In the genomic region with DNA sequence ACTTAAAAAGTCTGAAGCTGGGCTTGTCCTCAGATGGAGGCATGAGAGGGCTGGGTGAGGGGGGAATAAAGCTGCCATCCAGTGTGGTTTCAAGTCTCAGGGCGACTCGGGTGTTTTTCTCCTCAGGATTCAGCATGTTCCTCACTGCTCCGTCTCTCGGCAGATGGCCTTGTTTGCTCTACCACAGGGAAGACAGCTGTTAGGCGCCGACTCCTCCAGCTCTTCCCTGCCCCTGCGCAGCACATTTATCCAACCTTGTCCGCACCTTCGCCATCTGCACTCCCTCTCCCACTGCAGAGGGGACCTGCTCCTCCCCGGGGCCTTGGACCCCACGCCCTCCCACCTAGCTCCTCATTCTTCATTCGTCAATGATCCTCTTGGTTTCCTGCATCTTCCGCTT, we compare ENCODE assay signal across 26 cellular contexts. TPM values are rescaled to one million over a fixed set of nuclear protein-coding genes. Genes with fewer than 3 reads are reported as not detected.
A peak's percentile ranks its signal among the peaks of the same experiment; 100 is the strongest.
DNase-seq lines count a peak whose midpoint lies in the region; ATAC-seq and TF ChIP-seq lines count a peak whose summit lies in the region.
"Had no signal": no experiment of that assay in that cellular context is flagged by ENCODE, and none has a peak within 500 bp of the region (broad histone marks: within the 10 kb centered on the region; RNA-seq: fewer than 3 reads in every experiment).

No MANE protein-coding gene starts in this region.

- no peaks in the 10 kb centered on the region for H3K79me1 ChIP-seq in neuronal stem cell (ENCODE audit: low read depth, low read length)

- peaks cover 0 to 22% (median 2%) of the 10 kb centered on the region in 3 experiments for H3K27me3 ChIP-seq in neuronal stem cell (ENCODE audit: control insufficient read depth in 3 of 3, insufficient read depth in 3 of 3, low read depth in 1 of 3, low read length in 3 of 3)

- H2BK120ac ChIP-seq in neuronal stem cell (ENCODE audit: low read depth, low read length), result no peak overlapping the region

- DNase-seq in NCI-H2227 (lab: John Stamatoyannopoulos, UW; ENCODE audit: unreplicated experiment), result peak; percentile 4
- DNase-seq in NCI-H2227 treated with DMSO at 0.1 percent for 48 hours (lab: John Stamatoyannopoulos, UW), result no peak
- peak; percentile 66 for DNase-seq in NCI-H446 treated with DMSO at 0.1 percent for 48 hours (lab: John Stamatoyannopoulos, UW)
- no peak for DNase-seq in neuronal stem cell (ENCODE audit: low spot score)
- DNase-seq in natural killer cell treated with Interleukin-12 subunit alpha and Interleukin-12 subunit beta and Interleukin-15 and Interleukin-18, amount 100 ng/mL, for 72 hours (ENCODE audit: low spot score), result no peak
- DNase-seq: activated naive CD4-positive, alpha-beta T cell treated with Interleukin-2 at 50 U/mL for 16 hours; activated T-cell treated with anti-CD3 and anti-CD28 coated beads, Interleukin-2, amount 50 U/mL, for 48 hours; adrenal gland; AML-193; cortex of kidney; endodermal cell; foreskin melanocyte; immature natural killer cell; left lung; naive thymus-derived CD4-positive, alpha-beta T cell; NCI-H1092; NCI-H2081 treated with DMSO at 0.1 percent for 48 hours had no signal

- H3K4me3 Mint-ChIP-seq in natural killer cell treated with Interleukin-12 subunit alpha and Interleukin-12 subunit beta and Interleukin-15 and Interleukin-18, amount 100 ng/mL, for 72 hours, result no peak overlapping the region
- H3K4me3 Mint-ChIP-seq: endodermal cell; immature natural killer cell; naive thymus-derived CD4-positive, alpha-beta T cell had no signal

- no peak overlapping the region for H3K27ac ChIP-seq in neuronal stem cell (replicated peaks; ENCODE audit: low read length)
- H3K27ac ChIP-seq: adrenal gland, esophagus muscularis mucosa, hepatocyte, left lung had no signal

- no peak overlapping the region for H3K4me3 ChIP-seq in neuronal stem cell (ENCODE audit: low read length in 2 of 2)
- H3K4me3 ChIP-seq: adrenal gland, esophagus muscularis mucosa, hepatocyte, left lung had no signal

- peaks cover 16 to 23% of the 10 kb centered on the region in 2 donors for H3K4me1 Mint-ChIP-seq in natural killer cell treated with Interleukin-12 subunit alpha and Interleukin-12 subunit beta and Interleukin-15 and Interleukin-18, amount 100 ng/mL, for 72 hours (ENCODE audit: low read depth in 2 of 2)

- H2BK12ac ChIP-seq in neuronal stem cell (ENCODE audit: low read length), result no peak overlapping the region

- no peak overlapping the region for H3K4ac ChIP-seq in neuronal stem cell (ENCODE audit: low read length)

- no peak overlapping the region for H2AFZ ChIP-seq in neuronal stem cell (ENCODE audit: low read length)
- H2AFZ ChIP-seq: hepatocyte had no signal

- H3K9me3 ChIP-seq in neuronal stem cell (replicated peaks in 1 of 2; ENCODE audit: control insufficient read depth in 2 of 2, insufficient read depth in 1 of 2, low read depth in 1 of 2, low read length in 2 of 2), result no peaks in the 10 kb centered on the region
- H3K9me3 ChIP-seq: adrenal gland, esophagus muscularis mucosa, left lung had no signal

- H3K27me3 Mint-ChIP-seq in natural killer cell treated with Interleukin-12 subunit alpha and Interleukin-12 subunit beta and Interleukin-15 and Interleukin-18, amount 100 ng/mL, for 72 hours, result peaks cover 21 to 32% of the 10 kb centered on the region in 2 donors

- H3K4me2 ChIP-seq in neuronal stem cell (ENCODE audit: insufficient read depth, low read length, poor library complexity, severe bottlenecking), result no peak overlapping the region
- H3K4me2 ChIP-seq: hepatocyte had no signal

- H3K4me1 ChIP-seq in neuronal stem cell (ENCODE audit: control insufficient read depth in 2 of 2, insufficient read depth in 1 of 2, low read depth in 1 of 2, low read length in 2 of 2), result peaks cover under 1 to 4% of the 10 kb centered on the region in 2 donors

- ATAC-seq in SK-N-SH treated with all-trans-retinoic acid at 6 μM for 48 hours (peak; percentile 53), GM21528 (IDR thresholded peaks at IDR 0.05; ENCODE audit: low FRiP score, unreplicated experiment) (no peak), GM18858 (IDR thresholded peaks at IDR 0.05; ENCODE audit: unreplicated experiment) (no peak)
- ATAC-seq in natural killer cell treated with Interleukin-12 subunit alpha and Interleukin-12 subunit beta and Interleukin-15 and Interleukin-18, amount 100 ng/mL, for 72 hours, result no peak
- ATAC-seq: left lung; naive thymus-derived CD4-positive, alpha-beta T cell had no signal

- H3K23ac ChIP-seq in neuronal stem cell (ENCODE audit: low read depth, low read length, poor library complexity), result no peak overlapping the region

- H3K36me3 ChIP-seq in neuronal stem cell (replicated peaks in 1 of 2; ENCODE audit: control insufficient read depth in 2 of 2, insufficient read depth in 2 of 2, low read length in 2 of 2), result no peaks in the 10 kb centered on the region
- H3K36me3 ChIP-seq: adrenal gland, esophagus muscularis mucosa, left lung had no signal

- WGBS in neuronal stem cell (ENCODE audit: extremely low coverage in 2 of 2, insufficient read length in 2 of 2, insufficient replicate concordance in 1 of 2), 2 donors, result no CpG with 5 or more reads among the region's 13 CpGs

- H2BK5ac ChIP-seq in neuronal stem cell (ENCODE audit: low read length), result no peak overlapping the region

- H3K14ac ChIP-seq in neuronal stem cell (ENCODE audit: low read length), result peak overlapping the region; percentile 17

- H2AK5ac ChIP-seq in neuronal stem cell (ENCODE audit: low read depth, low read length), result no peak overlapping the region

- H2BK15ac ChIP-seq in neuronal stem cell (ENCODE audit: low read length), result no peak overlapping the region

- no peaks in the 10 kb centered on the region for H3K9me3 Mint-ChIP-seq in natural killer cell treated with Interleukin-12 subunit alpha and Interleukin-12 subunit beta and Interleukin-15 and Interleukin-18, amount 100 ng/mL, for 72 hours
- H3K9me3 Mint-ChIP-seq: endodermal cell; immature natural killer cell; naive thymus-derived CD4-positive, alpha-beta T cell had no signal

- H3K36me3 Mint-ChIP-seq in natural killer cell treated with Interleukin-12 subunit alpha and Interleukin-12 subunit beta and Interleukin-15 and Interleukin-18, amount 100 ng/mL, for 72 hours, result no peaks in the 10 kb centered on the region
- H3K36me3 Mint-ChIP-seq: immature natural killer cell; naive thymus-derived CD4-positive, alpha-beta T cell had no signal

- no peak overlapping the region for H3K27ac Mint-ChIP-seq in natural killer cell treated with Interleukin-12 subunit alpha and Interleukin-12 subunit beta and Interleukin-15 and Interleukin-18, amount 100 ng/mL, for 72 hours
- H3K27ac Mint-ChIP-seq: endodermal cell had no signal

- peak overlapping the region; percentile 44 for H3K18ac ChIP-seq in neuronal stem cell (ENCODE audit: low read length)

- H4K8ac ChIP-seq in neuronal stem cell (ENCODE audit: low read depth, low read length), result no peak overlapping the region

- H3K9ac ChIP-seq in neuronal stem cell (ENCODE audit: low read depth, low read length, poor library complexity), result no peak overlapping the region

- no peak overlapping the region for H4K91ac ChIP-seq in neuronal stem cell (ENCODE audit: low read depth, low read length, poor library complexity)

TF ChIP-seq in SK-N-SH treated with all-trans-retinoic acid at 6 μM for 48 hours, 23 proteins besides CTCF, POLR2A, EP300 and RAD21:
- TF ChIP-seq CSDC2 (CRISPR knock-in tag; IDR thresholded peaks at IDR 0.05) (no peak), GLIS3 (CRISPR knock-in tag; IDR thresholded peaks at IDR 0.05) (no peak), OSR1 (CRISPR knock-in tag; IDR thresholded peaks at IDR 0.05) (no peak), ZC3H10 (CRISPR knock-in tag; IDR thresholded peaks at IDR 0.05) (no peak), PPARA (CRISPR knock-in tag; IDR thresholded peaks at IDR 0.05; ENCODE audit: borderline replicate concordance) (no peak), ZFP3 (CRISPR knock-in tag; IDR thresholded peaks at IDR 0.05) (no peak), ARNTL (CRISPR knock-in tag; IDR thresholded peaks at IDR 0.05; ENCODE audit: borderline replicate concordance, low read depth) (no peak)

RNA-seq across cellular contexts. Expression of gene S100A11, which starts 16.6 kb away (rescaled TPM):
- 13.5 TPM for polyA plus RNA-seq in neuronal stem cell (2013, experiment 1 of 2)
- 14.0 TPM for polyA plus RNA-seq in neuronal stem cell (2013, experiment 2 of 2)
- 100 to 1,000 TPM; 113 to 239 TPM for total RNA-seq in natural killer cell treated with Interleukin-12 subunit alpha and Interleukin-12 subunit beta and Interleukin-15 and Interleukin-18, amount 100 ng/mL, for 72 hours

RNA-seq across cellular contexts. Expression of gene TCHHL1, which starts 35.5 kb away (rescaled TPM):
- not detected for polyA plus RNA-seq in neuronal stem cell (2013, experiment 1 of 2)
- polyA plus RNA-seq in neuronal stem cell (2013, experiment 2 of 2), result not detected
- not detected for total RNA-seq in natural killer cell treated with Interleukin-12 subunit alpha and Interleukin-12 subunit beta and Interleukin-15 and Interleukin-18, amount 100 ng/mL, for 72 hours
- total RNA-seq: adrenal gland; bronchial epithelial cell; endodermal cell; esophagus muscularis mucosa; hepatocyte; left lung; naive thymus-derived CD4-positive, alpha-beta T cell; osteoblast; T-helper 1 cell treated with Interleukin-12 subunit alpha and Interleukin-12 subunit beta and Interleukin-4 antibody, amounts not matched to agents 30 ng/mL and 1 ng/mL, for 36 hours; urinary bladder had no signal
- polyA plus RNA-seq: adrenal gland; hepatocyte; immature natural killer cell; naive thymus-derived CD4-positive, alpha-beta T cell; urinary bladder had no signal

RNA-seq across cellular contexts. Expression of gene S100A10, which starts 59.7 kb away (rescaled TPM):
- 3.4 TPM for polyA plus RNA-seq in neuronal stem cell (2013, experiment 1 of 2)
- 3.2 TPM for polyA plus RNA-seq in neuronal stem cell (2013, experiment 2 of 2)
- total RNA-seq in natural killer cell treated with Interleukin-12 subunit alpha and Interleukin-12 subunit beta and Interleukin-15 and Interleukin-18, amount 100 ng/mL, for 72 hours, result 100 to 1,000 TPM; 152 to 263 TPM

Comparison
In these comparisons a context has a peak if more than half of its experiments do, and no peak if none do; other contexts are left out.
1. DNase-seq: peak in NCI-H2227 (single experiment) and NCI-H446 treated with DMSO at 0.1 percent for 48 hours (single experiment); none in NCI-H2227 treated with DMSO at 0.1 percent for 48 hours (single experiment), neuronal stem cell (single experiment) and natural killer cell treated with Interleukin-12 subunit alpha and Interleukin-12 subunit beta and Interleukin-15 and Interleukin-18, amount 100 ng/mL, for 72 hours (single experiment).